27 cellular contexts compared by ENCODE assay signal in genomic region chr11:42171046-42171445, GRCh38.
"Had no signal": no experiment of that assay in that cellular context is flagged by ENCODE, and none has a peak within 500 bp of the region (broad histone marks: within the 10 kb centered on the region; RNA-seq: fewer than 3 reads in every experiment).

No MANE protein-coding gene starts in this region.

- ATAC-seq: natural killer cell; psoas muscle; right cardiac atrium; right lobe of liver; stimulated activated memory B cell treated with anti-CD40 and anti-IgM and Interleukin-4, amounts not matched to agents 10 μg/mL and 1 μg/mL and 100 μg/mL, for 72 hours; stimulated activated naive CD8-positive, alpha-beta T cell treated with anti-CD3 and anti-CD28 coated beads, Interleukin-15, amount 100 ng/mL, for 72 hours; stimulated activated naive CD8-positive, alpha-beta T cell treated with anti-CD3 and anti-CD28 coated beads, Interleukin-15, Interleukin-2, amounts not matched to agents 100 U/mL and 50 U/mL, for 24 hours; upper lobe of right lung had no signal

- DNase-seq: natural killer cell; occipital lobe; ovary; posterior cingulate gyrus; psoas muscle; right cardiac atrium; right lobe of liver; sigmoid colon; spleen; stimulated activated CD4-positive, alpha-beta T cell treated with anti-CD3 and anti-CD28 coated beads, Interleukin-12 subunit alpha, Interleukin-12 subunit beta, amount 100 ng/mL, for 4 hours; stimulated activated CD4-positive, alpha-beta T cell treated with anti-CD3 and anti-CD28 coated beads, Interleukin-1b, Interleukin-23, amount 100 ng/mL, for 48 hours; stimulated activated CD4-positive, alpha-beta T cell treated with anti-CD3 and anti-CD28 coated beads, Interleukin-4, amount 100 ng/mL, for 1 hour; stimulated activated CD4-positive, alpha-beta T cell treated with anti-CD3 and anti-CD28 coated beads, Interleukin-4, amount 100 ng/mL, for 4 hours; stimulated activated CD8-positive, alpha-beta memory T cell treated with anti-CD3 and anti-CD28 coated beads, Interleukin-4, amount 100 ng/mL, for 48 hours; stimulated activated naive CD8-positive, alpha-beta T cell treated with anti-CD3 and anti-CD28 coated beads, Interleukin-15, amount 100 ng/mL, for 72 hours; stimulated activated naive CD8-positive, alpha-beta T cell treated with anti-CD3 and anti-CD28 coated beads, Interleukin-15, Interleukin-2, amounts not matched to agents 100 U/mL and 50 U/mL, for 24 hours; substantia nigra; testis; tibial artery; transverse colon; upper lobe of right lung; uterus had no signal

- H3K4me3 ChIP-seq: neural progenitor cell, ovary, psoas muscle, right lobe of liver, sigmoid colon, skin epidermis, smooth muscle cell, spleen, suprapubic skin, testis, tibial artery, transverse colon, upper lobe of right lung, uterus had no signal
